23 cellular contexts compared by ENCODE assay signal in genomic region chr3:196165850-196166249, GRCh38. TPM values are rescaled to one million over a fixed set of nuclear protein-coding genes. Genes with fewer than 3 reads are reported as not detected.
"Had no signal": no experiment of that assay in that cellular context is flagged by ENCODE, and none has a peak within 500 bp of the region (broad histone marks: within the 10 kb centered on the region; RNA-seq: fewer than 3 reads in every experiment).

No MANE protein-coding gene starts in this region.

- FAIRE-seq: astrocyte had no signal

- ATAC-seq: gastroesophageal sphincter; natural killer cell treated with Interleukin-12 subunit alpha and Interleukin-12 subunit beta and Interleukin-15 and Interleukin-18, amount 100 ng/mL, for 72 hours; T-cell had no signal

- H3K4me3 ChIP-seq: gastroesophageal sphincter, hepatocyte, transverse colon had no signal

- H3K27ac ChIP-seq: epithelial cell of prostate, gastroesophageal sphincter, hepatocyte, transverse colon, VCaP had no signal

- H3K9me3 ChIP-seq: gastroesophageal sphincter, transverse colon had no signal

- DNase-seq: activated CD4-positive, alpha-beta memory T cell treated with anti-CD3 and anti-CD28 coated beads, Interleukin-2, amount 10 ng/mL, durations not matched to agents 7 days and 5 days; activated CD4-positive, alpha-beta T cell treated with anti-CD3 and anti-CD28 coated beads for 36 hours; activated CD8-positive, alpha-beta memory T cell treated with anti-CD3 and anti-CD28 coated beads, Interleukin-2, amount 50 U/mL, for 48 hours; activated naive CD4-positive, alpha-beta T cell treated with Interleukin-2 at 50 U/mL for 16 hours; activated naive CD8-positive, alpha-beta T cell treated with anti-CD3 and anti-CD28 coated beads, Interleukin-2, amount 50 U/mL, for 24 hours; cortex of kidney; effector memory CD4-positive, alpha-beta T cell; stimulated activated CD4-positive, alpha-beta T cell treated with anti-CD3 and anti-CD28 coated beads, Interleukin-4, amount 100 ng/mL, for 4 hours; T-cell; T1000; transverse colon had no signal

- H3K27me3 ChIP-seq: gastroesophageal sphincter, hepatocyte, transverse colon had no signal

- H3K4me1 ChIP-seq: gastroesophageal sphincter had no signal

- H3K4me2 ChIP-seq: hepatocyte had no signal

- H2AFZ ChIP-seq: hepatocyte had no signal

- H3K36me3 ChIP-seq: gastroesophageal sphincter, transverse colon had no signal

- H3K79me2 ChIP-seq: hepatocyte had no signal

RNA-seq across cellular contexts. Expression of gene ZDHHC19, which starts 45.4 kb away (rescaled TPM):
- total RNA-seq: activated CD4-positive, alpha-beta T cell treated with anti-CD3 and anti-CD28 coated beads for 36 hours; astrocyte; gastroesophageal sphincter; hepatocyte; lung microvascular endothelial cell; mononuclear cell; osteocyte; renal cortical epithelial cell; subcutaneous adipose tissue; transverse colon had no signal

RNA-seq across cellular contexts. Expression of gene SLC51A, which starts 50.5 kb away (rescaled TPM):
- total RNA-seq: activated CD4-positive, alpha-beta memory T cell treated with anti-CD3 and anti-CD28 coated beads, Interleukin-2, amount 10 ng/mL, durations not matched to agents 7 days and 5 days; activated CD4-positive, alpha-beta T cell treated with anti-CD3 and anti-CD28 coated beads for 36 hours; astrocyte; gastroesophageal sphincter; lung microvascular endothelial cell; natural killer cell treated with Interleukin-12 subunit alpha and Interleukin-12 subunit beta and Interleukin-15 and Interleukin-18, amount 100 ng/mL, for 72 hours; osteocyte; renal cortical epithelial cell; SK-MEL-5; subcutaneous adipose tissue; T-cell had no signal
